8 cellular contexts compared by ENCODE assay signal in the genomic region with DNA sequence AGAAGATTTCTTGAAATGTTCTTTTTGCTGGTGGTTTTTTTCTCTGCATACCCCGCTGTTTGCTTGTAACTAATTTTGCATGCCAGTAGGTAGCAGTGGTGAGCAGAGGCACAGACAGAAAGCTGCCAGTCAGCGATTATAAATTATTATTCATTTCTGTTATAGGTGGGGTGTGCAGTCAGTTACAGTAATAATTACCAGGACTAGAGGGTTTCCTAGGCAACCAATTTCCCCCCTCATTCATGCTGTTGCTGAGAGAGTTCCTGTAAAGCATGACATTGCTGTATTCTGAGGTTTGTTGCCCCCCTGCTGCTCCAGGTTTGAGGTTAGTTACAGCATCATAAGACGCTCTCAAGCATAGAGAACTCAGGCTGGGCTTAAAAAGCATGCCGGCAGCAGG.
A peak's percentile ranks its signal among the peaks of the same experiment; 100 is the strongest.
DNase-seq lines count a peak whose midpoint lies in the region; ATAC-seq and TF ChIP-seq lines count a peak whose summit lies in the region.

No MANE protein-coding gene starts in this region.

- TF ChIP-seq EP300 in stomach (IDR thresholded peaks at IDR 0.05): no peak

- TF ChIP-seq CTCF in DOHH2 (IDR thresholded peaks at IDR 0.05; ENCODE audit: low read depth, low read length, poor library complexity, severe bottlenecking) (peak; percentile 58), colonic mucosa (IDR thresholded peaks at IDR 0.05) (no peak), stomach (IDR thresholded peaks at IDR 0.05) (no peak)

- no peak overlapping the region for H3K4me3 ChIP-seq in DOHH2 (ENCODE audit: low read length)
- no peak overlapping the region for H3K4me3 ChIP-seq in colonic mucosa
- H3K4me3 ChIP-seq in stomach: no peak overlapping the region

- H3K27me3 ChIP-seq in DOHH2 (ENCODE audit: control insufficient read depth, low read length) (no peaks in the 10 kb centered on the region), colonic mucosa (no peaks in the 10 kb centered on the region), stomach (no peaks in the 10 kb centered on the region)

- no peaks in the 10 kb centered on the region for H3K9me2 ChIP-seq in DOHH2 (replicated peaks; ENCODE audit: control insufficient read depth, low read length)

- no peaks in the 10 kb centered on the region for H4K20me1 ChIP-seq in DOHH2 (ENCODE audit: control insufficient read depth, insufficient read depth, low read depth, low read length)

- no peaks in the 10 kb centered on the region for H3K79me2 ChIP-seq in DOHH2 (ENCODE audit: control insufficient read depth, low read length)

- no peak for TF ChIP-seq POLR2A in stomach (IDR thresholded peaks at IDR 0.05)

- H3F3A ChIP-seq in DOHH2 (ENCODE audit: control insufficient read depth, insufficient read depth): no peaks in the 10 kb centered on the region

- H3K4me1 ChIP-seq in DOHH2 (ENCODE audit: control insufficient read depth, low read length): no peaks in the 10 kb centered on the region
- H3K4me1 ChIP-seq in colonic mucosa: no peaks in the 10 kb centered on the region
- no peaks in the 10 kb centered on the region for H3K4me1 ChIP-seq in stomach

- no peak overlapping the region for H3K4me2 ChIP-seq in DOHH2 (ENCODE audit: low read length)

- H3K9me3 ChIP-seq in DOHH2 (ENCODE audit: control insufficient read depth, insufficient read depth, low read length): no peaks in the 10 kb centered on the region
- no peaks in the 10 kb centered on the region for H3K9me3 ChIP-seq in colonic mucosa
- no peaks in the 10 kb centered on the region for H3K9me3 ChIP-seq in stomach

- peak; percentile 65 for ATAC-seq in GM21737 (IDR thresholded peaks at IDR 0.05; ENCODE audit: unreplicated experiment)

- peak; percentile 56 to 85 for DNase-seq in NCI-H526 (lab: John Stamatoyannopoulos, UW)
- peak; percentile 63 for DNase-seq in glomerular visceral epithelial cell (ENCODE audit: extremely low spot score)
- no peak for DNase-seq in GOT3 (lab: John Stamatoyannopoulos, UW)
- DNase-seq in colonic mucosa: no peak
- no peak for DNase-seq in stomach
- no peak for DNase-seq in central memory CD4-positive, alpha-beta T cell

- H3K9ac ChIP-seq in colonic mucosa (ENCODE audit: low read depth in 2 of 2, low read length in 2 of 2): no peak overlapping the region

- H3K27ac ChIP-seq in DOHH2 (ENCODE audit: low read depth, low read length): no peak overlapping the region
- no peak overlapping the region for H3K27ac ChIP-seq in colonic mucosa
- no peak overlapping the region for H3K27ac ChIP-seq in stomach

- no peaks in the 10 kb centered on the region for H3K36me3 ChIP-seq in DOHH2 (ENCODE audit: control insufficient read depth, low read length)
- H3K36me3 ChIP-seq in colonic mucosa: no peaks in the 10 kb centered on the region
- no peaks in the 10 kb centered on the region for H3K36me3 ChIP-seq in stomach

- intact Hi-C loops in colonic mucosa (cut with DNase I) (no loop called here), stomach (cut with DNase I; ENCODE audit: low total_unique reads) (no loop called here)

- WGBS in stomach, 5 donors: 48 to 53% (median 53%) methylated on average over 4 of the region's 4 CpGs

Comparison
In these comparisons a context has a peak if more than half of its experiments do, and no peak if none do; other contexts are left out.
1. DNase-seq: peak in NCI-H526 (2 of 2) and glomerular visceral epithelial cell (single experiment); none in GOT3 (single experiment), colonic mucosa (single experiment), stomach (single experiment) and central memory CD4-positive, alpha-beta T cell (single experiment).